Comparison of ENCODE assay signal across 1 cellular context in the genomic region with DNA sequence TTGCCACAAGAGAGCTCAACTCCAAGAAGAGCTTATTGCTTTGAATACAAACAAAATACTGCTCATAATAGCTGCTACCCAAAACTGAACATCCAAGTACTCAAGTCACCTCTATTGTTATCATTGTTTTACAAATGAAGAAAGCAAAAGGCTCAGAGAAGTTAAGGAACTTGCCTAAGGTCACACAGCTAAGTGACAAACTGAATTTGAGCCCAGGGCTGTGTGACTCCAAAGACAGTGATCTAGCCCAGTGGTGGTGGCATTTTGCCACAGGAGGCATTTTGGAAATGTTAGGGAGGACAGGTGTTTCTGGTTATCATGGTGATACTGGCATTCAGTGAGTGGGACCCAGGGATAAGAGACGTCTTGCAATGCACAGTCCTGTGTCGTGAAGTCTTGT.
TF ChIP-seq lines count a peak whose summit lies in the region.

No MANE protein-coding gene starts in this region.

TF ChIP-seq in GM23338, 12 proteins besides CTCF, POLR2A, EP300 and RAD21 (continued from another document):
- TF ChIP-seq, protein P1, sequence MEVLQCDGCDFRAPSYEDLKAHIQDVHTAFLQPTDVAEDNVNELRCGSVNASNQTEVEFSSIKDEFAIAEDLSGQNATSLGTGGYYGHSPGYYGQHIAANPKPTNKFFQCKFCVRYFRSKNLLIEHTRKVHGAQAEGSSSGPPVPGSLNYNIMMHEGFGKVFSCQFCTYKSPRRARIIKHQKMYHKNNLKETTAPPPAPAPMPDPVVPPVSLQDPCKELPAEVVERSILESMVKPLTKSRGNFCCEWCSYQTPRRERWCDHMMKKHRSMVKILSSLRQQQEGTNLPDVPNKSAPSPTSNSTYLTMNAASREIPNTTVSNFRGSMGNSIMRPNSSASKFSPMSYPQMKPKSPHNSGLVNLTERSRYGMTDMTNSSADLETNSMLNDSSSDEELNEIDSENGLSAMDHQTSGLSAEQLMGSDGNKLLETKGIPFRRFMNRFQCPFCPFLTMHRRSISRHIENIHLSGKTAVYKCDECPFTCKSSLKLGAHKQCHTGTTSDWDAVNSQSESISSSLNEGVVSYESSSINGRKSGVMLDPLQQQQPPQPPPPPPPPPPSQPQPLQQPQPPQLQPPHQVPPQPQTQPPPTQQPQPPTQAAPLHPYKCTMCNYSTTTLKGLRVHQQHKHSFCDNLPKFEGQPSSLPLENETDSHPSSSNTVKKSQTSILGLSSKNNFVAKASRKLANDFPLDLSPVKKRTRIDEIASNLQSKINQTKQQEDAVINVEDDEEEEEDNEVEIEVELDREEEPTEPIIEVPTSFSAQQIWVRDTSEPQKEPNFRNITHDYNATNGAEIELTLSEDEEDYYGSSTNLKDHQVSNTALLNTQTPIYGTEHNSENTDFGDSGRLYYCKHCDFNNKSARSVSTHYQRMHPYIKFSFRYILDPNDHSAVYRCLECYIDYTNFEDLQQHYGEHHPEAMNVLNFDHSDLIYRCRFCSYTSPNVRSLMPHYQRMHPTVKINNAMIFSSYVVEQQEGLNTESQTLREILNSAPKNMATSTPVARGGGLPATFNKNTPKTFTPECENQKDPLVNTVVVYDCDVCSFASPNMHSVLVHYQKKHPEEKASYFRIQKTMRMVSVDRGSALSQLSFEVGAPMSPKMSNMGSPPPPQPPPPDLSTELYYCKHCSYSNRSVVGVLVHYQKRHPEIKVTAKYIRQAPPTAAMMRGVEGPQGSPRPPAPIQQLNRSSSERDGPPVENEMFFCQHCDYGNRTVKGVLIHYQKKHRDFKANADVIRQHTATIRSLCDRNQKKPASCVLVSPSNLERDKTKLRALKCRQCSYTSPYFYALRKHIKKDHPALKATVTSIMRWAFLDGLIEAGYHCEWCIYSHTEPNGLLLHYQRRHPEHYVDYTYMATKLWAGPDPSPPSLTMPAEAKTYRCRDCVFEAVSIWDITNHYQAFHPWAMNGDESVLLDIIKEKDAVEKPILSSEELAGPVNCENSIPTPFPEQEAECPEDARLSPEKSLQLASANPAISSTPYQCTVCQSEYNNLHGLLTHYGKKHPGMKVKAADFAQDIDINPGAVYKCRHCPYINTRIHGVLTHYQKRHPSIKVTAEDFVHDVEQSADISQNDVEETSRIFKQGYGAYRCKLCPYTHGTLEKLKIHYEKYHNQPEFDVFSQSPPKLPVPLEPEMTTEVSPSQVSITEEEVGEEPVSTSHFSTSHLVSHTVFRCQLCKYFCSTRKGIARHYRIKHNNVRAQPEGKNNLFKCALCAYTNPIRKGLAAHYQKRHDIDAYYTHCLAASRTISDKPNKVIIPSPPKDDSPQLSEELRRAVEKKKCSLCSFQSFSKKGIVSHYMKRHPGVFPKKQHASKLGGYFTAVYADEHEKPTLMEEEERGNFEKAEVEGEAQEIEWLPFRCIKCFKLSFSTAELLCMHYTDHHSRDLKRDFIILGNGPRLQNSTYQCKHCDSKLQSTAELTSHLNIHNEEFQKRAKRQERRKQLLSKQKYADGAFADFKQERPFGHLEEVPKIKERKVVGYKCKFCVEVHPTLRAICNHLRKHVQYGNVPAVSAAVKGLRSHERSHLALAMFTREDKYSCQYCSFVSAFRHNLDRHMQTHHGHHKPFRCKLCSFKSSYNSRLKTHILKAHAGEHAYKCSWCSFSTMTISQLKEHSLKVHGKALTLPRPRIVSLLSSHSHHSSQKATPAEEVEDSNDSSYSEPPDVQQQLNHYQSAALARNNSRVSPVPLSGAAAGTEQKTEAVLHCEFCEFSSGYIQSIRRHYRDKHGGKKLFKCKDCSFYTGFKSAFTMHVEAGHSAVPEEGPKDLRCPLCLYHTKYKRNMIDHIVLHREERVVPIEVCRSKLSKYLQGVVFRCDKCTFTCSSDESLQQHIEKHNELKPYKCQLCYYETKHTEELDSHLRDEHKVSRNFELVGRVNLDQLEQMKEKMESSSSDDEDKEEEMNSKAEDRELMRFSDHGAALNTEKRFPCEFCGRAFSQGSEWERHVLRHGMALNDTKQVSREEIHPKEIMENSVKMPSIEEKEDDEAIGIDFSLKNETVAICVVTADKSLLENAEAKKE (CRISPR knock-in tag; IDR thresholded peaks at IDR 0.05): no peak
- TF ChIP-seq ZNF331 (CRISPR knock-in tag; IDR thresholded peaks at IDR 0.05; ENCODE audit: low read depth) (no peak), EZH2phosphoT487 (IDR thresholded peaks at IDR 0.05; ENCODE audit: unreplicated experiment) (no peak), EZH2 (IDR thresholded peaks at IDR 0.05; ENCODE audit: low read depth, unreplicated experiment) (no peak), POLR2AphosphoS5 (IDR thresholded peaks at IDR 0.05; ENCODE audit: low read depth) (no peak), JUNB (IDR thresholded peaks at IDR 0.05; ENCODE audit: unreplicated experiment) (no peak), CREB1 (CRISPR knock-in tag; IDR thresholded peaks at IDR 0.05; ENCODE audit: low read depth) (no peak), STAT1 (IDR thresholded peaks at IDR 0.05; ENCODE audit: unreplicated experiment) (no peak)
- TF ChIP-seq, protein P2, sequence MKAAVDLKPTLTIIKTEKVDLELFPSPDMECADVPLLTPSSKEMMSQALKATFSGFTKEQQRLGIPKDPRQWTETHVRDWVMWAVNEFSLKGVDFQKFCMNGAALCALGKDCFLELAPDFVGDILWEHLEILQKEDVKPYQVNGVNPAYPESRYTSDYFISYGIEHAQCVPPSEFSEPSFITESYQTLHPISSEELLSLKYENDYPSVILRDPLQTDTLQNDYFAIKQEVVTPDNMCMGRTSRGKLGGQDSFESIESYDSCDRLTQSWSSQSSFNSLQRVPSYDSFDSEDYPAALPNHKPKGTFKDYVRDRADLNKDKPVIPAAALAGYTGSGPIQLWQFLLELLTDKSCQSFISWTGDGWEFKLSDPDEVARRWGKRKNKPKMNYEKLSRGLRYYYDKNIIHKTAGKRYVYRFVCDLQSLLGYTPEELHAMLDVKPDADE (IDR thresholded peaks at IDR 0.05): no peak
